ENCODE assay signal across 1 cellular context in the genomic region with DNA sequence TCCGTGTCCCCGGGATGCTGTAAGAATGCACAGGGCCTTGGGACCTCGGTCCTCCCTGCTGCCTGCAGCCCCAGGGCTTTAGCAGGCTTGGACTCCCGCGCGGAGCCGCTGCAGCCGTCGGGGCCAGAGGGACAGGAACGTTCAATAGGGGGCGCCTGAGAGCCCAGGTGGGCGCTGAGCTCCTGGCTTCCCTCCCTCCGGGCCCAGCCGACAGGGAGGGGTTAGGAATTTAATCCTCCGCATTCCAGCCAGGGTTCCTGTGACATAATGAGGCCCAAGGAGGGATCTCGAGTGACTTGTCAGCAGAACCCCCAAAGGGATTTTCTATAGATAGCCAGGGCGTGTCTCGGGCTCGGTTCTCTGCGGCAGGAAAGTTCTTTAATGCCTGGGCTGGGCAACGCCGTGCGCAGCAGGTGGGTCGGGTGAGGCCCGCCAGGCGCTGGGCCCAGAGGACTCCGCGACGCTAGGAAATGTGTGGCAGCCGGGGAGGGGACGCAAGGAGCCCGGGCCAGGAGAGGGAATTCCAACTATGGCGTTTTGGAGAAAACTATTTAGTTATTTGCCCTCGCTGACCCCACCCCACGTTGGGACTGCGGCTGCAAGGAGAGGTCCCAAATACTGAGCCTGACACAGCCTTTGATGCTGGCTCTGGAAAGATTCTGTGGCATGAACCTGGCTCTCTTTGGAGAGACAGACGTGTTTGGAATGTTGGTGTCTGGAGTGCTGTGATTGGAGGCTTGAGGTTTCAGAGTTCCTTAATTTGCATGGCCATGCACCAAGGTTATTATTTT.
TF ChIP-seq lines count a peak whose summit lies in the region.

No MANE protein-coding gene starts in this region.

TF ChIP-seq in HEK293, 187 proteins besides CTCF, POLR2A, EP300 and RAD21 (continued from another document):
- TF ChIP-seq ZNF398 (tag by site-specific recombination; IDR thresholded peaks at IDR 0.05) (peak; percentile 82), ZNF654 (tag by site-specific recombination; IDR thresholded peaks at IDR 0.05; ENCODE audit: low read depth) (0 out of 2 replicates have a peak, but pooled peaks have one; percentile 12), ZNF423 (tag by site-specific recombination; IDR thresholded peaks at IDR 0.05) (0 out of 2 replicates have a peak, but pooled peaks have one; percentile 26), ZFP69B (tag by site-specific recombination; IDR thresholded peaks at IDR 0.05) (peak; percentile 79; the same call in 1 of the 2 replicates), ZBTB48 (tag by site-specific recombination; IDR thresholded peaks at IDR 0.05) (0 out of 2 replicates have a peak, but pooled peaks have one; percentile 38), ZNF600 (tag by site-specific recombination; IDR thresholded peaks at IDR 0.05) (peak; percentile 40; the same call in 1 of the 2 replicates), ZSCAN30 (tag by site-specific recombination; IDR thresholded peaks at IDR 0.05) (peak; percentile 20; the same call in 1 of the 2 replicates), ZBTB17 (tag by site-specific recombination; IDR thresholded peaks at IDR 0.05) (peak; percentile 74), ZNF449 (tag by site-specific recombination; IDR thresholded peaks at IDR 0.05) (peak; percentile 63; the same call in 1 of the 2 replicates), IKZF3 (tag by site-specific recombination; IDR thresholded peaks at IDR 0.05) (peak; percentile 55; the same call in 1 of the 2 replicates), ZNF24 (tag by site-specific recombination; IDR thresholded peaks at IDR 0.05) (peak; percentile 49; the same call in 1 of the 2 replicates), ZBTB20 (tag by site-specific recombination; IDR thresholded peaks at IDR 0.05) (peak; percentile 57; the same call in 1 of the 2 replicates), ZNF10 (tag by site-specific recombination; IDR thresholded peaks at IDR 0.05) (0 out of 2 replicates have a peak, but pooled peaks have one; percentile 40), ZNF426 (tag by site-specific recombination; IDR thresholded peaks at IDR 0.05) (no peak), KLF7 (tag by site-specific recombination; IDR thresholded peaks at IDR 0.05; ENCODE audit: borderline replicate concordance) (0 out of 2 replicates have a peak, but pooled peaks have one; percentile 28), ZNF354C (tag by site-specific recombination; IDR thresholded peaks at IDR 0.05; ENCODE audit: borderline replicate concordance, low read depth) (no peak), WT1 (tag by site-specific recombination; IDR thresholded peaks at IDR 0.05) (peak; percentile 34; the same call in 1 of the 2 replicates), ZNF2 (tag by site-specific recombination; IDR thresholded peaks at IDR 0.05) (peak; percentile 59; the same call in 1 of the 2 replicates), ZNF830 (tag by site-specific recombination; IDR thresholded peaks at IDR 0.05; ENCODE audit: low read depth) (no peak), SP7 (tag by site-specific recombination; IDR thresholded peaks at IDR 0.05) (peak; percentile 61), ZNF184 (tag by site-specific recombination; IDR thresholded peaks at IDR 0.05) (0 out of 2 replicates have a peak, but pooled peaks have one; percentile 35), ZNF777 (tag by site-specific recombination; IDR thresholded peaks at IDR 0.05; ENCODE audit: borderline replicate concordance) (peak; percentile 97), ZFP37 (tag by site-specific recombination; IDR thresholded peaks at IDR 0.05) (0 out of 2 replicates have a peak, but pooled peaks have one; percentile 68), ZBTB8A (tag by site-specific recombination; IDR thresholded peaks at IDR 0.05) (peak; percentile 50), HOXA7 (CRISPR knock-in tag; IDR thresholded peaks at IDR 0.05; ENCODE audit: borderline replicate concordance) (no peak), PRDM1 (tag by site-specific recombination; IDR thresholded peaks at IDR 0.05) (no peak), ZNF335 (tag by site-specific recombination; conservative IDR thresholded peaks at IDR 0.05) (peak; percentile 60), KLF8 (tag by site-specific recombination; IDR thresholded peaks at IDR 0.05) (0 out of 2 replicates have a peak, but pooled peaks have one; percentile 46), ZNF23 (tag by site-specific recombination; IDR thresholded peaks at IDR 0.05; ENCODE audit: borderline replicate concordance) (no peak), SCRT2 (tag by site-specific recombination; IDR thresholded peaks at IDR 0.05) (peak; percentile 95), ZNF501 (tag by site-specific recombination; IDR thresholded peaks at IDR 0.05) (0 out of 2 replicates have a peak, but pooled peaks have one; percentile 56), ZNF341 (tag by site-specific recombination; IDR thresholded peaks at IDR 0.05; ENCODE audit: low read depth) (peak; percentile 83), INSM2 (tag by site-specific recombination; IDR thresholded peaks at IDR 0.05) (0 out of 2 replicates have a peak, but pooled peaks have one; percentile 12), SCRT1 (tag by site-specific recombination; IDR thresholded peaks at IDR 0.05; ENCODE audit: borderline replicate concordance) (peak; percentile 74; the same call in 1 of the 2 replicates), ZNF629 (tag by site-specific recombination; IDR thresholded peaks at IDR 0.05) (peak; percentile 61)
- TF ChIP-seq, protein P1, sequence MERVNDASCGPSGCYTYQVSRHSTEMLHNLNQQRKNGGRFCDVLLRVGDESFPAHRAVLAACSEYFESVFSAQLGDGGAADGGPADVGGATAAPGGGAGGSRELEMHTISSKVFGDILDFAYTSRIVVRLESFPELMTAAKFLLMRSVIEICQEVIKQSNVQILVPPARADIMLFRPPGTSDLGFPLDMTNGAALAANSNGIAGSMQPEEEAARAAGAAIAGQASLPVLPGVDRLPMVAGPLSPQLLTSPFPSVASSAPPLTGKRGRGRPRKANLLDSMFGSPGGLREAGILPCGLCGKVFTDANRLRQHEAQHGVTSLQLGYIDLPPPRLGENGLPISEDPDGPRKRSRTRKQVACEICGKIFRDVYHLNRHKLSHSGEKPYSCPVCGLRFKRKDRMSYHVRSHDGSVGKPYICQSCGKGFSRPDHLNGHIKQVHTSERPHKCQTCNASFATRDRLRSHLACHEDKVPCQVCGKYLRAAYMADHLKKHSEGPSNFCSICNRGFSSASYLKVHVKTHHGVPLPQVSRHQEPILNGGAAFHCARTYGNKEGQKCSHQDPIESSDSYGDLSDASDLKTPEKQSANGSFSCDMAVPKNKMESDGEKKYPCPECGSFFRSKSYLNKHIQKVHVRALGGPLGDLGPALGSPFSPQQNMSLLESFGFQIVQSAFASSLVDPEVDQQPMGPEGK (tag by site-specific recombination; IDR thresholded peaks at IDR 0.05): peak; percentile 74
- TF ChIP-seq, protein P2, sequence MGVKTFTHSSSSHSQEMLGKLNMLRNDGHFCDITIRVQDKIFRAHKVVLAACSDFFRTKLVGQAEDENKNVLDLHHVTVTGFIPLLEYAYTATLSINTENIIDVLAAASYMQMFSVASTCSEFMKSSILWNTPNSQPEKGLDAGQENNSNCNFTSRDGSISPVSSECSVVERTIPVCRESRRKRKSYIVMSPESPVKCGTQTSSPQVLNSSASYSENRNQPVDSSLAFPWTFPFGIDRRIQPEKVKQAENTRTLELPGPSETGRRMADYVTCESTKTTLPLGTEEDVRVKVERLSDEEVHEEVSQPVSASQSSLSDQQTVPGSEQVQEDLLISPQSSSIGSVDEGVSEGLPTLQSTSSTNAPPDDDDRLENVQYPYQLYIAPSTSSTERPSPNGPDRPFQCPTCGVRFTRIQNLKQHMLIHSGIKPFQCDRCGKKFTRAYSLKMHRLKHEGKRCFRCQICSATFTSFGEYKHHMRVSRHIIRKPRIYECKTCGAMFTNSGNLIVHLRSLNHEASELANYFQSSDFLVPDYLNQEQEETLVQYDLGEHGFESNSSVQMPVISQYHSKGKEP (tag by site-specific recombination; IDR thresholded peaks at IDR 0.05): 0 out of 2 replicates have a peak, but pooled peaks have one; percentile 11
- TF ChIP-seq, protein P3, sequence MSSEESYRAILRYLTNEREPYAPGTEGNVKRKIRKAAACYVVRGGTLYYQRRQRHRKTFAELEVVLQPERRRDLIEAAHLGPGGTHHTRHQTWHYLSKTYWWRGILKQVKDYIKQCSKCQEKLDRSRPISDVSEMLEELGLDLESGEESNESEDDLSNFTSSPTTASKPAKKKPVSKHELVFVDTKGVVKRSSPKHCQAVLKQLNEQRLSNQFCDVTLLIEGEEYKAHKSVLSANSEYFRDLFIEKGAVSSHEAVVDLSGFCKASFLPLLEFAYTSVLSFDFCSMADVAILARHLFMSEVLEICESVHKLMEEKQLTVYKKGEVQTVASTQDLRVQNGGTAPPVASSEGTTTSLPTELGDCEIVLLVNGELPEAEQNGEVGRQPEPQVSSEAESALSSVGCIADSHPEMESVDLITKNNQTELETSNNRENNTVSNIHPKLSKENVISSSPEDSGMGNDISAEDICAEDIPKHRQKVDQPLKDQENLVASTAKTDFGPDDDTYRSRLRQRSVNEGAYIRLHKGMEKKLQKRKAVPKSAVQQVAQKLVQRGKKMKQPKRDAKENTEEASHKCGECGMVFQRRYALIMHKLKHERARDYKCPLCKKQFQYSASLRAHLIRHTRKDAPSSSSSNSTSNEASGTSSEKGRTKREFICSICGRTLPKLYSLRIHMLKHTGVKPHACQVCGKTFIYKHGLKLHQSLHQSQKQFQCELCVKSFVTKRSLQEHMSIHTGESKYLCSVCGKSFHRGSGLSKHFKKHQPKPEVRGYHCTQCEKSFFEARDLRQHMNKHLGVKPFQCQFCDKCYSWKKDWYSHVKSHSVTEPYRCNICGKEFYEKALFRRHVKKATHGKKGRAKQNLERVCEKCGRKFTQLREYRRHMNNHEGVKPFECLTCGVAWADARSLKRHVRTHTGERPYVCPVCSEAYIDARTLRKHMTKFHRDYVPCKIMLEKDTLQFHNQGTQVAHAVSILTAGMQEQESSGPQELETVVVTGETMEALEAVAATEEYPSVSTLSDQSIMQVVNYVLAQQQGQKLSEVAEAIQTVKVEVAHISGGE (tag by site-specific recombination; conservative IDR thresholded peaks at IDR 0.05; ENCODE audit: low read depth): 0 out of 2 replicates have a peak, but pooled peaks have one; percentile 11
